ENCODE assay signal across 1 cellular context in the genomic region with DNA sequence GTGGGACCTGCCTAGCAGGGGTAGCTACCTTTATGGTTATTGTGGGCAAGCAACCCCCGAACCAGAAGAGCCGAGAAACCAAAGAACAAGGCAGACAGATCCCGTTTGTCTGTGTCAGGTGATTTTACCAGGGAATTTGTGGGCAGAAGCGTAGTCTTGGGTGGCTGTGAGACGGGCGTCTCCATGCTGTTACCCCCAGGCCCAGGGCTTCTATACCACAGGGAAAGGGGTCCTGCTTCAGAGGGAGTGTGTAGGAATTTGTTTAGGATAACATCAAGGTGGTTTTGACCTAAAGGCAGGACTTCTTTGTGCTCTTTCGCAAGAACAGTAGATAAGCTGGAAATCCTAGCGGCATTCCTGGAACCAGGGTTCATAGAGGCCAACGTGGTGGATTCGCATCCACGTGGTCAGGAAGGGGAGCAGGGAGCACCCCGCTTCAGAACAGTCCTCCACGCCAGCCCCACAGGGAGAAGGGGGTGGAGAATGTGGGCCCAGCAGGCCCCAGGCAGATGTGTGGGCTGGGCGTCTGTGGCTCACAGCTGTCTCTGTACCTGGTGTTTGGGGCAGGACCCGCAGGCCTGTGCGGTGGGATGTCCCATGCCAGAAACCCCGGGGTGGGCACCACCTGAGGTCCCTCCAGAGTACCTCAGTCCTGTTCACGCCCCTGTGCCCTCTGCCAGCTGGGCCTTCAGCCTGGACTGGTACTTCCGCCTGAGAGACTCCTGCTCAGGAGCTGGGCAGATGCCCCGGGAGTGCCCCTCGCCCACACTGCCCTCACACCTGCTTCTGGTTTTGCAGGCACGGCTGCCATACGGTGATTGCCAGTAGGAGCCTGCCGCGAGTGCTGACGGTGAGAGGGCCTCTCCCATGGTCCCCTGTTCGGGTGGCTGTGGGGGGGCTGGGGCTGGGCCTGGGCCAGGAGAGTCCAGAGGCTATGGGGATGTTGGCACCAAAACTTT.
A peak's percentile ranks its signal among the peaks of the same experiment; 100 is the strongest.
TF ChIP-seq lines count a peak whose summit lies in the region.

No MANE protein-coding gene starts in this region.

TF ChIP-seq in HepG2, 621 proteins besides CTCF, POLR2A, EP300 and RAD21 (continued from another document):
- TF ChIP-seq FOXP1 (IDR thresholded peaks at IDR 0.05), result no peak
- peak; percentile 52; the same call in 1 of the 2 replicates for TF ChIP-seq FOXP1 (CRISPR knock-in tag; IDR thresholded peaks at IDR 0.05)
- TF ChIP-seq, protein P1, sequence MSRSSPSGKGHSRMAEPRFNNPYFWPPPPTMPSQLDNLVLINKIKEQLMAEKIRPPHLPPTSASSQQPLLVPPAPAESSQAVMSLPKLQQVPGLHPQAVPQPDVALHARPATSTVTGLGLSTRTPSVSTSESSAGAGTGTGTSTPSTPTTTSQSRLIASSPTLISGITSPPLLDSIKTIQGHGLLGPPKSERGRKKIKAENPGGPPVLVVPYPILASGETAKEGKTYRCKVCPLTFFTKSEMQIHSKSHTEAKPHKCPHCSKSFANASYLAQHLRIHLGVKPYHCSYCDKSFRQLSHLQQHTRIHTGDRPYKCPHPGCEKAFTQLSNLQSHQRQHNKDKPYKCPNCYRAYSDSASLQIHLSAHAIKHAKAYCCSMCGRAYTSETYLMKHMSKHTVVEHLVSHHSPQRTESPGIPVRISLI (CRISPR knock-in tag; IDR thresholded peaks at IDR 0.05; ENCODE audit: borderline replicate concordance), result peak; percentile 46; the same call in 1 of the 2 replicates
- no peak for TF ChIP-seq NFRKB (IDR thresholded peaks at IDR 0.05)
